ENCODE assay signal across 8 cellular contexts in genomic region chr9:122904823-122905710, GRCh38. TPM values are rescaled to one million over a fixed set of nuclear protein-coding genes. Genes with fewer than 3 reads are reported as not detected.
DNase-seq lines count a peak whose midpoint lies in the region; ATAC-seq and FAIRE-seq lines count a peak whose summit lies in the region.

A gene with protein sequence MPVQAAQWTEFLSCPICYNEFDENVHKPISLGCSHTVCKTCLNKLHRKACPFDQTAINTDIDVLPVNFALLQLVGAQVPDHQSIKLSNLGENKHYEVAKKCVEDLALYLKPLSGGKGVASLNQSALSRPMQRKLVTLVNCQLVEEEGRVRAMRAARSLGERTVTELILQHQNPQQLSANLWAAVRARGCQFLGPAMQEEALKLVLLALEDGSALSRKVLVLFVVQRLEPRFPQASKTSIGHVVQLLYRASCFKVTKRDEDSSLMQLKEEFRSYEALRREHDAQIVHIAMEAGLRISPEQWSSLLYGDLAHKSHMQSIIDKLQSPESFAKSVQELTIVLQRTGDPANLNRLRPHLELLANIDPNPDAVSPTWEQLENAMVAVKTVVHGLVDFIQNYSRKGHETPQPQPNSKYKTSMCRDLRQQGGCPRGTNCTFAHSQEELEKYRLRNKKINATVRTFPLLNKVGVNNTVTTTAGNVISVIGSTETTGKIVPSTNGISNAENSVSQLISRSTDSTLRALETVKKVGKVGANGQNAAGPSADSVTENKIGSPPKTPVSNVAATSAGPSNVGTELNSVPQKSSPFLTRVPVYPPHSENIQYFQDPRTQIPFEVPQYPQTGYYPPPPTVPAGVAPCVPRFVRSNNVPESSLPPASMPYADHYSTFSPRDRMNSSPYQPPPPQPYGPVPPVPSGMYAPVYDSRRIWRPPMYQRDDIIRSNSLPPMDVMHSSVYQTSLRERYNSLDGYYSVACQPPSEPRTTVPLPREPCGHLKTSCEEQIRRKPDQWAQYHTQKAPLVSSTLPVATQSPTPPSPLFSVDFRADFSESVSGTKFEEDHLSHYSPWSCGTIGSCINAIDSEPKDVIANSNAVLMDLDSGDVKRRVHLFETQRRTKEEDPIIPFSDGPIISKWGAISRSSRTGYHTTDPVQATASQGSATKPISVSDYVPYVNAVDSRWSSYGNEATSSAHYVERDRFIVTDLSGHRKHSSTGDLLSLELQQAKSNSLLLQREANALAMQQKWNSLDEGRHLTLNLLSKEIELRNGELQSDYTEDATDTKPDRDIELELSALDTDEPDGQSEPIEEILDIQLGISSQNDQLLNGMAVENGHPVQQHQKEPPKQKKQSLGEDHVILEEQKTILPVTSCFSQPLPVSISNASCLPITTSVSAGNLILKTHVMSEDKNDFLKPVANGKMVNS (minus strand): TSS chr9:122905359. CDS start chr9:122897509, 7,850 bp downstream.

- H3K27ac Mint-ChIP-seq in activated T-cell treated with anti-CD3 and anti-CD28 coated beads, Interleukin-2, amount 50 U/mL, for 72 hours, result peak within 1 kb of the TSS; percentile 99

- H3K9me3 ChIP-seq in KOPT-K1 (ENCODE audit: insufficient read depth, low read length, poor library complexity, severe bottlenecking) (no peaks in the 10 kb centered on the region), muscle layer of colon (ENCODE audit: low read length) (no peaks in the 10 kb centered on the region)

- H3K9me3 Mint-ChIP-seq in activated T-cell treated with anti-CD3 and anti-CD28 coated beads, Interleukin-2, amount 50 U/mL, for 72 hours, result no peaks in the 10 kb centered on the region

- H3K27me3 ChIP-seq in muscle layer of colon (ENCODE audit: control insufficient read depth in 1 of 2, insufficient read depth in 2 of 2, low read length in 2 of 2), result no peaks in the 10 kb centered on the region

- H3K27ac ChIP-seq in KOPT-K1 (ENCODE audit: low read depth, low read length, poor library complexity, severe bottlenecking) (peak within 1 kb of the TSS; percentile 87), muscle layer of colon (ENCODE audit: low read depth, low read length) (peak within 1 kb of the TSS; percentile 84)

- peak within 1 kb of the TSS; percentile 93 to 99 for H3K4me3 Mint-ChIP-seq in activated T-cell treated with anti-CD3 and anti-CD28 coated beads, Interleukin-2, amount 50 U/mL, for 72 hours

- H3K36me3 ChIP-seq in KOPT-K1 (ENCODE audit: insufficient read depth, low read length) (peaks cover 15% of the 10 kb centered on the region), muscle layer of colon (ENCODE audit: insufficient read depth, low read length) (peaks cover 4% of the 10 kb centered on the region)

- H3K36me3 Mint-ChIP-seq in activated T-cell treated with anti-CD3 and anti-CD28 coated beads, Interleukin-2, amount 50 U/mL, for 72 hours (ENCODE audit: insufficient read depth in 2 of 2), result peaks cover 0 to 4% of the 10 kb centered on the region in 2 donors

- ATAC-seq in GM21786 (IDR thresholded peaks at IDR 0.05; ENCODE audit: unreplicated experiment), result peak; percentile 87
- peak; percentile 89 to 90 for ATAC-seq in activated T-cell treated with anti-CD3 and anti-CD28 coated beads, Interleukin-2, amount 50 U/mL, for 72 hours (replicated peaks in 1 of 2)
- ATAC-seq in esophagus mucosa, result peak; percentile 99

- DNase-seq in DMS79 treated with DMSO at 0.1 percent for 48 hours (lab: John Stamatoyannopoulos, UW) (peak; percentile 98), RCC 7860 (ENCODE audit: low spot score) (peak; percentile 100)
- DNase-seq in activated T-cell treated with anti-CD3 and anti-CD28 coated beads, Interleukin-2, amount 50 U/mL, for 72 hours, result peak; percentile 95 to 98
- DNase-seq in stimulated activated CD8-positive, alpha-beta memory T cell treated with anti-CD3 and anti-CD28 coated beads, Interleukin-7, amount 100 ng/mL, for 24 hours (ENCODE audit: low read depth), result peak; percentile 91

- no peaks in the 10 kb centered on the region for H3K27me3 Mint-ChIP-seq in activated T-cell treated with anti-CD3 and anti-CD28 coated beads, Interleukin-2, amount 50 U/mL, for 72 hours (ENCODE audit: low read depth)

- peaks cover 31% of the 10 kb centered on the region for H3K4me1 Mint-ChIP-seq in activated T-cell treated with anti-CD3 and anti-CD28 coated beads, Interleukin-2, amount 50 U/mL, for 72 hours (ENCODE audit: low read depth)

- peaks cover 23% of the 10 kb centered on the region for H3K4me1 ChIP-seq in muscle layer of colon (ENCODE audit: insufficient read depth, low read length)

- peak within 1 kb of the TSS; percentile 89 for H3K9ac ChIP-seq in muscle layer of colon (ENCODE audit: low read length)

- peak within 1 kb of the TSS; percentile 71 to 97 for H3K4me3 ChIP-seq in muscle layer of colon (ENCODE audit: low read depth in 1 of 2, low read length in 2 of 2)

- FAIRE-seq in RCC 7860 (lab: Jason Lieb, UNC), result peak; percentile 96

RNA-seq across cellular contexts. Expression of the gene that starts here (rescaled TPM):
- total RNA-seq in activated T-cell treated with anti-CD3 and anti-CD28 coated beads, Interleukin-2, amount 50 U/mL, for 72 hours, result 10 to 100 TPM; 33.7 to 35.6 TPM
- total RNA-seq in esophagus mucosa, result 31.3 TPM

Comparison
In these comparisons a context has a peak if more than half of its experiments do, and no peak if none do; other contexts are left out.
1. Peak in every context shown above with its lines: DNase-seq, ATAC-seq, H3K4me3 ChIP-seq and H3K27ac ChIP-seq.